ENCODE assay signal across 12 cellular contexts in genomic region chr2:109046925-109047508, GRCh38. TPM values are rescaled to one million over a fixed set of nuclear protein-coding genes. Genes with fewer than 3 reads are reported as not detected.
DNase-seq lines count a peak whose midpoint lies in the region; ATAC-seq, FAIRE-seq and TF ChIP-seq lines count a peak whose summit lies in the region.
"Had no signal": no experiment of that assay in that cellular context is flagged by ENCODE, and none has a peak within 500 bp of the region (broad histone marks: within the 10 kb centered on the region; RNA-seq: fewer than 3 reads in every experiment).

No MANE protein-coding gene starts in this region.

- peak; percentile 53 for DNase-seq in MG63
- DNase-seq in HepG2 (ENCODE audit: low spot score), result no peak
- DNase-seq in SHP77 (lab: John Stamatoyannopoulos, UW), result no peak
- DNase-seq in effector CD4-positive, alpha-beta T cell, result no peak
- DNase-seq in A172 (ENCODE audit: low spot score), result no peak
- no peak for DNase-seq in stimulated activated CD4-positive, alpha-beta T cell treated with anti-CD3 and anti-CD28 coated beads, Interleukin-2, amount 100 ng/mL, for 24 hours
- DNase-seq: small intestine, trophoblast cell had no signal

- CTCF ChIA-PET in HepG2 (lab: Yijun Ruan, JAX; ENCODE audit: low intra/inter-chr PET ratio, low total read pairs), result no interaction called here

- H3K4me2 ChIP-seq in HepG2 (ENCODE audit: low read depth, low read length), result no peak overlapping the region

- in situ Hi-C loops in HepG2 (cut with HindIII; ENCODE audit: extremely low pct_ligation_motif_present, low pct_unique_long_range_greater_than_20kb), result no loop called here

- H3K36me3 ChIP-seq in MG63 (no peaks in the 10 kb centered on the region), HepG2 (replicated peaks in 1 of 2; ENCODE audit: control insufficient read depth in 1 of 2, insufficient read depth in 2 of 2, low read length in 2 of 2) (no peaks in the 10 kb centered on the region)

- no peak overlapping the region for H3K9ac ChIP-seq in HepG2 (ENCODE audit: insufficient read depth, low read depth, low read length)

- POLR2A ChIA-PET in HepG2 (lab: Yijun Ruan, JAX), result no interaction called here

- TF ChIP-seq RAD21 in HepG2 (CRISPR knock-in tag; IDR thresholded peaks at IDR 0.05), result no peak

- H2AFZ ChIP-seq in HepG2 (ENCODE audit: low read length), result no peak overlapping the region

- H3K4me1 ChIP-seq in HepG2 (ENCODE audit: insufficient read depth, low read length), result no peaks in the 10 kb centered on the region

- no peaks in the 10 kb centered on the region; the same call in 1 of the 2 replicates for H3K27me3 ChIP-seq in MG63
- no peaks in the 10 kb centered on the region for H3K27me3 ChIP-seq in HepG2 (ENCODE audit: control insufficient read depth in 1 of 2, insufficient read depth in 2 of 2, low read length in 2 of 2)

- FAIRE-seq in HepG2 (lab: Jason Lieb, UNC), result no peak
- FAIRE-seq: bronchial epithelial cell, small intestine had no signal

- peak; percentile 88 for ATAC-seq in GM18498 (IDR thresholded peaks at IDR 0.05; ENCODE audit: unreplicated experiment)
- peak; percentile 93 for ATAC-seq in GM21619 (IDR thresholded peaks at IDR 0.05; ENCODE audit: unreplicated experiment)
- ATAC-seq in HepG2, result peak; percentile 76

- no peak overlapping the region for H3K4me3 ChIP-seq in MG63
- H3K4me3 ChIP-seq in HepG2 (replicated peaks in 1 of 3; ENCODE audit: insufficient read depth in 1 of 3, low read depth in 2 of 3, low read length in 3 of 3), result no peak overlapping the region

- 0 out of 2 replicates have a peak, but pooled peaks have one; percentile 9 for TF ChIP-seq CTCF in HepG2 (CRISPR knock-in tag; IDR thresholded peaks at IDR 0.05)

- H3K27ac ChIP-seq in HepG2 (ENCODE audit: extremely low read length, insufficient read depth, low read length), result no peak overlapping the region

- TF ChIP-seq EP300 in HepG2 (IDR thresholded peaks at IDR 0.05; ENCODE audit: low read depth in 2 of 2, low read length in 2 of 2), result no peak
- TF ChIP-seq EP300 in HepG2 (CRISPR knock-in tag; IDR thresholded peaks at IDR 0.05; ENCODE audit: borderline replicate concordance), result no peak

- intact Hi-C loops in HepG2 (cut with micrococcal nuclease; ENCODE audit: unreplicated experiment), result no loop called here

- no TSS peak for BruUV-seq in HepG2 (replicated peaks; lab: Mats Ljungman, UMichigan)

- 14% methylated on average over 4 of the region's 4 CpGs for WGBS in HepG2 (ENCODE audit: low lambda C conversion rate)

- H4K20me1 ChIP-seq in HepG2 (ENCODE audit: insufficient read depth, low read length), result no peaks in the 10 kb centered on the region

- H3K79me2 ChIP-seq in HepG2 (ENCODE audit: insufficient read depth, low read length), result no peaks in the 10 kb centered on the region

- H3K9me3 ChIP-seq in MG63 (no peaks in the 10 kb centered on the region), HepG2 (ENCODE audit: low read length) (no peaks in the 10 kb centered on the region)

- TF ChIP-seq POLR2A in HepG2 (IDR thresholded peaks at IDR 0.05; ENCODE audit: insufficient read depth in 1 of 2, low read depth in 2 of 2, low read length in 2 of 2), result no peak

TF ChIP-seq in HepG2, 621 proteins besides CTCF, POLR2A, EP300 and RAD21:
- no peak for TF ChIP-seq THAP8 (CRISPR knock-in tag; IDR thresholded peaks at IDR 0.05; ENCODE audit: borderline replicate concordance)
- TF ChIP-seq HNRNPL (IDR thresholded peaks at IDR 0.05; ENCODE audit: low read depth, low read length), result 0 out of 2 replicates have a peak, but pooled peaks have one; percentile 38
- TF ChIP-seq ZNF263 (CRISPR knock-in tag; IDR thresholded peaks at IDR 0.05), result peak; percentile 98
- TF ChIP-seq ZMAT5 (CRISPR knock-in tag; IDR thresholded peaks at IDR 0.05; ENCODE audit: borderline replicate concordance, low read depth), result no peak
- no peak for TF ChIP-seq ZBTB1 (CRISPR knock-in tag; IDR thresholded peaks at IDR 0.05; ENCODE audit: borderline replicate concordance)

RNA-seq across cellular contexts. Expression of gene EDAR, which starts 58.0 kb away (rescaled TPM):
- not detected in 2 replicates for total RNA-seq in MG63 (2014; rRNA removed; shearing (Covaris generic); ENCODE audit: low replicate concordance)
- total RNA-seq in HepG2 (2016; rRNA removed; fragmentation: Illumina TruSeq; extraction: Trizol), result not detected in 2 replicates
- total RNA-seq in HepG2 (2016; cell fraction: cytosol; rRNA removed; fragmentation: Illumina TruSeq; extraction: Trizol; ENCODE audit: low read depth), result not detected in 2 replicates
- not detected in 2 replicates for total RNA-seq in HepG2 (2016; cell fraction: insoluble cytoplasmic fraction; rRNA removed; fragmentation: Illumina TruSeq; extraction: Trizol)
- not detected in 2 replicates for total RNA-seq in HepG2 (2016; cell fraction: membrane; rRNA removed; fragmentation: Illumina TruSeq; extraction: Trizol)
- total RNA-seq in HepG2 (2016; cell fraction: nucleus; rRNA removed; fragmentation: Illumina TruSeq; extraction: Trizol), result not detected in 2 replicates
- not detected in 2 replicates for polyA plus RNA-seq in HepG2 (2011; rRNA removed)
- polyA plus RNA-seq in HepG2 (2011; cell fraction: cytosol; rRNA removed), result not detected in 2 replicates
- not detected in 2 replicates for polyA plus RNA-seq in HepG2 (2011; cell fraction: nucleus; rRNA removed)
- not detected in 2 replicates for polyA plus RNA-seq in HepG2 (2012)
- polyA plus RNA-seq in HepG2 (2016; cell fraction: cytosol; fragmentation: Illumina TruSeq; extraction: Trizol; ENCODE audit: low read depth), result not detected in 2 replicates
- not detected in 2 replicates for polyA plus RNA-seq in HepG2 (2016; cell fraction: insoluble cytoplasmic fraction; fragmentation: Illumina TruSeq; extraction: Trizol; ENCODE audit: low read depth)
- not detected in 2 replicates for polyA plus RNA-seq in HepG2 (2016; cell fraction: membrane; fragmentation: Illumina TruSeq; extraction: Trizol; ENCODE audit: low read depth)
- polyA plus RNA-seq in HepG2 (2016; cell fraction: nucleus; fragmentation: Illumina TruSeq; extraction: Trizol; ENCODE audit: insufficient read depth, low read depth), result not detected in 2 replicates
- polyA minus RNA-seq in HepG2 (2011; rRNA and poly(A)+ RNA removed; ENCODE audit: low replicate concordance), result 0.16 TPM in 1 of 2 replicates, not detected in the other
- not detected in 2 replicates for polyA minus RNA-seq in HepG2 (2011; cell fraction: cytosol; rRNA and poly(A)+ RNA removed)
- not detected in 2 replicates for polyA minus RNA-seq in HepG2 (2011; cell fraction: nucleus; rRNA and poly(A)+ RNA removed)
- total RNA-seq in A172 (2014; rRNA removed; shearing (Covaris generic)), result not detected in 2 replicates
- total RNA-seq: T-helper 2 cell treated with Interferon-gamma antibody and Interleukin-4, amounts not matched to agents 100 ng/mL and 5 ng/mL, for 36 hours had no signal
